ENCODE assay signal across 1 cellular context in the genomic region with DNA sequence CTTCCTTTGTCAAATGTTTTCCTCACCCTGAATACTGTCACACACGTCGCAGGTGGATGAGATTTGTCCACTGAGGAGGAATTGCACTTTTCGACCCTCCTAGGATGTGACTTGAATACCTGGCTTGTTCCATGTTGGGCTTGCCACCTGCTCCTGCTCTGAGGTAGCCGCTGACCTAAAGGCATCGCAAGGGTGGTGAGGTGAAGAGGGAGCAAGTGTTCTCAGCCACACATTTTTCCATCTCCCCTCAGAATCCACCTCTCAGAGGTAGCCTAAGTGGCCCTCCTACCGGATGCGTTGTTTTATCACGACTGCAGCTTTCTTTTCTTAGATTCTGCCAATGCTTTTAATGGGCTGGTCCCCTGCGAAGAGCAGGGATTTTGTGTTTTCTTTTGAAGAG.
TF ChIP-seq lines count a peak whose summit lies in the region.

No MANE protein-coding gene starts in this region.

TF ChIP-seq in neural cell, 6 proteins besides CTCF, POLR2A, EP300 and RAD21:
- TF ChIP-seq, protein P1, sequence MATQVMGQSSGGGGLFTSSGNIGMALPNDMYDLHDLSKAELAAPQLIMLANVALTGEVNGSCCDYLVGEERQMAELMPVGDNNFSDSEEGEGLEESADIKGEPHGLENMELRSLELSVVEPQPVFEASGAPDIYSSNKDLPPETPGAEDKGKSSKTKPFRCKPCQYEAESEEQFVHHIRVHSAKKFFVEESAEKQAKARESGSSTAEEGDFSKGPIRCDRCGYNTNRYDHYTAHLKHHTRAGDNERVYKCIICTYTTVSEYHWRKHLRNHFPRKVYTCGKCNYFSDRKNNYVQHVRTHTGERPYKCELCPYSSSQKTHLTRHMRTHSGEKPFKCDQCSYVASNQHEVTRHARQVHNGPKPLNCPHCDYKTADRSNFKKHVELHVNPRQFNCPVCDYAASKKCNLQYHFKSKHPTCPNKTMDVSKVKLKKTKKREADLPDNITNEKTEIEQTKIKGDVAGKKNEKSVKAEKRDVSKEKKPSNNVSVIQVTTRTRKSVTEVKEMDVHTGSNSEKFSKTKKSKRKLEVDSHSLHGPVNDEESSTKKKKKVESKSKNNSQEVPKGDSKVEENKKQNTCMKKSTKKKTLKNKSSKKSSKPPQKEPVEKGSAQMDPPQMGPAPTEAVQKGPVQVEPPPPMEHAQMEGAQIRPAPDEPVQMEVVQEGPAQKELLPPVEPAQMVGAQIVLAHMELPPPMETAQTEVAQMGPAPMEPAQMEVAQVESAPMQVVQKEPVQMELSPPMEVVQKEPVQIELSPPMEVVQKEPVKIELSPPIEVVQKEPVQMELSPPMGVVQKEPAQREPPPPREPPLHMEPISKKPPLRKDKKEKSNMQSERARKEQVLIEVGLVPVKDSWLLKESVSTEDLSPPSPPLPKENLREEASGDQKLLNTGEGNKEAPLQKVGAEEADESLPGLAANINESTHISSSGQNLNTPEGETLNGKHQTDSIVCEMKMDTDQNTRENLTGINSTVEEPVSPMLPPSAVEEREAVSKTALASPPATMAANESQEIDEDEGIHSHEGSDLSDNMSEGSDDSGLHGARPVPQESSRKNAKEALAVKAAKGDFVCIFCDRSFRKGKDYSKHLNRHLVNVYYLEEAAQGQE (IDR thresholded peaks at IDR 0.05; ENCODE audit: borderline replicate concordance): no peak
- TF ChIP-seq SMC3 (conservative IDR thresholded peaks at IDR 0.05; ENCODE audit: poor library complexity): no peak
- no peak for TF ChIP-seq EZH2 (IDR thresholded peaks at IDR 0.05; ENCODE audit: borderline replicate concordance, insufficient read depth, low read length, poor library complexity, severe bottlenecking)
- TF ChIP-seq TAF1 (IDR thresholded peaks at IDR 0.05; ENCODE audit: low read depth): no peak
- TF ChIP-seq POLR2AphosphoS5 (IDR thresholded peaks at IDR 0.05): no peak
- TF ChIP-seq MXI1 (conservative IDR thresholded peaks at IDR 0.05; ENCODE audit: poor library complexity, severe bottlenecking): no peak
